16 cellular contexts compared by ENCODE assay signal in the genomic region with DNA sequence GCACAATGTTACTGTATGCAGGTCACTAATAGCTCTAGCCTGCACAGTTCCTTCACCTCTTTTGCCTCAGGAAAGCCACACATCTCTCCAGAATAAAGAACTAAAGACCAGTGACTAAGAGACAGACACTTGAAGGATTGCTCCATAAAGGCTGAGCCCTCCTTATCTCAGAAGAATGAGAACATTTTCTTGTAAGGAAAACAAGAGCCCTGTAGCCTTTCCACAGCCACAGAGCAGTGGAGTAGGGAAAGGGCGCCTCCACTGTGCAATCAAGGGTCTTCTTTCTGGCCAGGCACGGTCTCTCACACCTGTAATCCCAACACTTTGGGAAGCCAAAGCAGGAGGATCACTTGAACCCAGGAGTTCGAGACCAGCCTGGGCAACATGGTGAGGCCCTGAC.
DNase-seq lines count a peak whose midpoint lies in the region; TF ChIP-seq lines count a peak whose summit lies in the region.
"Had no signal": no experiment of that assay in that cellular context is flagged by ENCODE, and none has a peak within 500 bp of the region (broad histone marks: within the 10 kb centered on the region; RNA-seq: fewer than 3 reads in every experiment).

No MANE protein-coding gene starts in this region.

- no peaks in the 10 kb centered on the region for H3K27me3 ChIP-seq in endodermal cell (ENCODE audit: control insufficient read depth, insufficient read depth, low read length, poor library complexity, severe bottlenecking)

- H3K27me3 Mint-ChIP-seq in endodermal cell (ENCODE audit: insufficient read depth): peaks cover 8% of the 10 kb centered on the region

- no peak overlapping the region for H3K9ac ChIP-seq in endodermal cell (ENCODE audit: extremely low read depth, low read length, poor library complexity, severe bottlenecking)
- H3K9ac ChIP-seq: KMS-11 had no signal

- no peak overlapping the region for H3K27ac ChIP-seq in endodermal cell (ENCODE audit: low read depth, low read length)
- H3K27ac ChIP-seq in skin epidermis: peak overlapping the region in 12 of 21 experiments; percentile 8 to 73 (median 32)
- H3K27ac ChIP-seq: 22Rv1, C4-2B, KMS-11 had no signal

- H3K9me3 ChIP-seq in endodermal cell (ENCODE audit: control insufficient read depth, low read length): no peaks in the 10 kb centered on the region

- no peaks in the 10 kb centered on the region for H3K36me3 ChIP-seq in endodermal cell (ENCODE audit: control insufficient read depth, insufficient read depth, low read length)

- 83 to 100% methylated on average over 1 to 3 of the region's 3 CpGs for WGBS in endodermal cell (ENCODE audit: insufficient coverage in 1 of 2, insufficient read length in 1 of 2), 2 experiments

- no peaks in the 10 kb centered on the region for H3K36me3 Mint-ChIP-seq in endodermal cell (ENCODE audit: low read depth)

- H3K27ac Mint-ChIP-seq in endodermal cell: no peak overlapping the region

- no peak overlapping the region for H3K4me3 Mint-ChIP-seq in endodermal cell

- no peaks in the 10 kb centered on the region for H3K9me3 Mint-ChIP-seq in endodermal cell

- TF ChIP-seq CTCF in endodermal cell (conservative IDR thresholded peaks at IDR 0.05) (peak; percentile 37), GM10266 (IDR thresholded peaks at IDR 0.05; ENCODE audit: control insufficient read depth, insufficient read depth, low read depth, missing control alignments) (no peak)

- H3K4me1 Mint-ChIP-seq in endodermal cell: peaks cover 11% of the 10 kb centered on the region

- no peak overlapping the region for H3K4me3 ChIP-seq in endodermal cell (ENCODE audit: low read length)
- H3K4me3 ChIP-seq in skin epidermis: no peak overlapping the region

- no peaks in the 10 kb centered on the region for H3K4me1 ChIP-seq in endodermal cell (ENCODE audit: control insufficient read depth, insufficient read depth, low read length)

- DNase-seq in NCI-H526 (lab: John Stamatoyannopoulos, UW): peak; percentile 38 to 44
- no peak for DNase-seq in NCI-H526 treated with DMSO at 0.1 percent for 48 hours (lab: John Stamatoyannopoulos, UW)
- no peak for DNase-seq in endodermal cell
- DNase-seq in islet precursor cell: peak; percentile 70
- no peak for DNase-seq in DMS53 treated with DMSO at 0.1 percent for 48 hours (lab: John Stamatoyannopoulos, UW; ENCODE audit: unreplicated experiment)
- no peak for DNase-seq in AG20443 (ENCODE audit: low spot score)
- DNase-seq in GM10266 (ENCODE audit: extremely low spot score): no peak
- DNase-seq: EL, GOT3, NCI-H1930, NCI-H2171, NCI-H510A had no signal

Comparison
In these comparisons a context has a peak if more than half of its experiments do, and no peak if none do; other contexts are left out.
1. DNase-seq: peak in NCI-H526 (2 of 2) and islet precursor cell (single experiment); none in NCI-H526 treated with DMSO at 0.1 percent for 48 hours (single experiment), endodermal cell (single experiment), DMS53 treated with DMSO at 0.1 percent for 48 hours (single experiment), AG20443 (single experiment) and GM10266 (single experiment).